ENCODE assay signal across 12 cellular contexts in the genomic region with DNA sequence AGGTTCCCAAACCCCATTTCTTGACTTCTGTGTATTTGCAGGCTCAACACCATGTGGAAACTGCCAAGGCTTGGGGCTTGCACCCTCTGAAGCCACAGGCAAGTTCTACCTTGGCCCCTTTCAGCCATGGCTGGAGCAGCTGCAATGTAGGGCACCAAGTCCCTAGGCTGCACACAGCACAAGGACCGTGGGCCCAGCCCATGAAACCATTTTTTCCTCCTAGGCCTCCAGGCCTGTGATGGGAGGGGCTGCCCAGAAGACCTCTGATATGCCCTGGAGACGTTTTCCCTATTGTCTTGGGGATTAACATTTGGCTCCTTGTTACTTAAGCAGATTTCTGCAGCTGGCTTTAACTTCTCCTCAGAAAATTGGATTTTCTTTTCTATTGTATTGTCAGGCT. TPM values are rescaled to one million over a fixed set of nuclear protein-coding genes. Genes with fewer than 3 reads are reported as not detected.
"Had no signal": no experiment of that assay in that cellular context is flagged by ENCODE, and none has a peak within 500 bp of the region (broad histone marks: within the 10 kb centered on the region; RNA-seq: fewer than 3 reads in every experiment).

No MANE protein-coding gene starts in this region.

RNA-seq across cellular contexts. Expression of a gene that starts 24.0 kb away (rescaled TPM):
- total RNA-seq: OCI-LY7, PC-3, PC-9, Peyer's patch, Right ventricle myocardium inferior, Right ventricle myocardium superior, RPMI7951, SJCRH30, SJSA1, SK-MEL-5, T-cell had no signal
- polyA plus RNA-seq: SK-N-SH had no signal
